Comparison of ENCODE assay signal across 10 cellular contexts in the genomic region with DNA sequence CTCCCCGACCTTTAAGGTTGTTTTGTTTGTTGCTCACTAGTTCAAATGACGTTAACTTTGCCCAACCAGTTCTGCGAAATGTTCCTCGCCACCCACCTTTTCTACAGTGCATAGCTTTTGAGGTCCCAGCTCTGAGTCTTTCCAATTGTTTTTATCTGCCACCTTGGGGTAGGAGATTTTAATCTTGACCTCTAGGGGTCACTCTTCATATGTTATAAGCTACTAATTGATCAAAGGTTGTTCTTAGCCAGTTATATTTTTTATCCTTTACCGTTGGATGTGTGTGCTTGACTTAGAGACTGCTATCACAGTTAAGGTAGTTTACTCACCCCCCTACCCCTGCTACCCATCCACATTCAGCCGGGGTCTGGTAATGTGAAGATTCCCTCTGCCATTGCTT.
DNase-seq lines count a peak whose midpoint lies in the region; ATAC-seq, FAIRE-seq and TF ChIP-seq lines count a peak whose summit lies in the region.
"Had no signal": no experiment of that assay in that cellular context is flagged by ENCODE, and none has a peak within 500 bp of the region (broad histone marks: within the 10 kb centered on the region; RNA-seq: fewer than 3 reads in every experiment).

No MANE protein-coding gene starts in this region.

- H3K27ac ChIP-seq in A549 = no peak overlapping the region
- H3K27ac ChIP-seq: BLaER1 treated with 17β-estradiol and CSF1 and Interleukin-3, amounts not matched to agents 10 nM and 100 nM; parathyroid adenoma had no signal

- TF ChIP-seq CTCF in A549 (IDR thresholded peaks at IDR 0.05) (0 out of 3 replicates have a peak, but pooled peaks have one; percentile 12), GM12874 (IDR thresholded peaks at IDR 0.05; ENCODE audit: insufficient read depth, low read depth, low read length) (0 out of 2 replicates have a peak, but pooled peaks have one; percentile 15), NB4 (IDR thresholded peaks at IDR 0.05; ENCODE audit: low read depth, low read length) (no peak), epithelial cell of proximal tubule (conservative IDR thresholded peaks at IDR 0.05; ENCODE audit: low read depth, low read length) (peak; percentile 17)

- 0 out of 5 replicates have a peak, but pooled peaks of 1 of the 2 experiments have one; percentile 21 for TF ChIP-seq RAD21 in A549 (conservative IDR thresholded peaks at IDR 0.05 in 1 of 2, IDR thresholded peaks at IDR 0.05 in 1 of 2)

- no peaks in the 10 kb centered on the region for H3K9me3 ChIP-seq in A549
- H3K9me3 ChIP-seq: BLaER1 treated with 17β-estradiol and CSF1 and Interleukin-3, amounts not matched to agents 10 nM and 100 nM had no signal

- ATAC-seq in A549 (no peak), GM19397 (IDR thresholded peaks at IDR 0.05; ENCODE audit: unreplicated experiment) (no peak), HG02798 (IDR thresholded peaks at IDR 0.05; ENCODE audit: poor library complexity, unreplicated experiment) (no peak), GM21786 (IDR thresholded peaks at IDR 0.05; ENCODE audit: unreplicated experiment) (no peak)

- POLR2A ChIA-PET in A549 (lab: Yijun Ruan, JAX) = no interaction called here

- WGBS in A549 (ENCODE audit: missing lambda C conversion rate) = 2% methylated on average over 6 of the region's 6 CpGs

- no peak overlapping the region for H3K4me3 ChIP-seq in A549
- no peak overlapping the region for H3K4me3 ChIP-seq in NB4 (ENCODE audit: low read depth, low read length)
- H3K4me3 ChIP-seq in epithelial cell of proximal tubule (ENCODE audit: low read depth, low read length) = no peak overlapping the region
- H3K4me3 ChIP-seq: BLaER1 treated with 17β-estradiol and CSF1 and Interleukin-3, amounts not matched to agents 10 nM and 100 nM had no signal

- H3K4me2 ChIP-seq in A549 = no peak overlapping the region
- H3K4me2 ChIP-seq: BLaER1 treated with 17β-estradiol and CSF1 and Interleukin-3, amounts not matched to agents 10 nM and 100 nM had no signal

- TF ChIP-seq EP300 in A549 (IDR thresholded peaks at IDR 0.05) = no peak

- FAIRE-seq in A549 (lab: Jason Lieb, UNC) = no peak

- DNase-seq in A549 (ENCODE audit: low read depth in 1 of 2, low spot score in 1 of 2) (peak in 1 of 2 experiments; percentile 6), NB4 (ENCODE audit: low read depth) (peak; percentile 44), epithelial cell of proximal tubule (ENCODE audit: low read depth) (no peak), islet precursor cell (no peak)

- no peaks in the 10 kb centered on the region for H3K4me1 ChIP-seq in A549
- H3K4me1 ChIP-seq: BLaER1 treated with 17β-estradiol and CSF1 and Interleukin-3, amounts not matched to agents 10 nM and 100 nM; parathyroid adenoma had no signal

- TF ChIP-seq POLR2A in A549 (IDR thresholded peaks at IDR 0.05; ENCODE audit: low read length) (no peak), NB4 (IDR thresholded peaks at IDR 0.05; ENCODE audit: extremely low read depth, insufficient read length) (no peak)

- CTCF ChIA-PET in A549 (lab: Yijun Ruan, JAX) = interaction anchor here (2.0 kb wide), 1 partner anchor 9 kb away, joined by 6 read pairs; no protein-coding TSS in a partner anchor

TF ChIP-seq in A549, 52 proteins besides CTCF, POLR2A, EP300 and RAD21:
- no peak for TF ChIP-seq NFE2L2 (conservative IDR thresholded peaks at IDR 0.05; ENCODE audit: low read length)
TF ChIP-seq in A549: peak in this region for 0.
